In genomic region chr13:32125221-32125621, GRCh38 we compare ENCODE assay signal across 18 cellular contexts.
A peak's percentile ranks its signal among the peaks of the same experiment; 100 is the strongest.
DNase-seq lines count a peak whose midpoint lies in the region; ATAC-seq and TF ChIP-seq lines count a peak whose summit lies in the region.
"Had no signal": no experiment of that assay in that cellular context is flagged by ENCODE, and none has a peak within 500 bp of the region (broad histone marks: within the 10 kb centered on the region; RNA-seq: fewer than 3 reads in every experiment).

No MANE protein-coding gene starts in this region.

- H3K4me1 ChIP-seq in adipocyte (ENCODE audit: control insufficient read depth, insufficient read depth, low read length) (peaks cover 32% of the 10 kb centered on the region), left ventricle myocardium inferior (peaks cover 23% of the 10 kb centered on the region), suprapubic skin (peaks cover 7% of the 10 kb centered on the region), Caco-2 (no peaks in the 10 kb centered on the region)
- H3K4me1 ChIP-seq: transverse colon had no signal

- TF ChIP-seq CTCF in GM10266 (IDR thresholded peaks at IDR 0.05; ENCODE audit: control insufficient read depth, insufficient read depth, low read depth, missing control alignments) (no peak), left ventricle myocardium inferior (IDR thresholded peaks at IDR 0.05; ENCODE audit: borderline replicate concordance) (no peak), suprapubic skin (IDR thresholded peaks at IDR 0.05) (no peak), Caco-2 (IDR thresholded peaks at IDR 0.05; ENCODE audit: insufficient read depth in 1 of 2, low read depth in 1 of 2, low read length in 1 of 2, severe bottlenecking in 1 of 2, unreplicated experiment in 1 of 2) (no peak)

- no peaks in the 10 kb centered on the region for H3K4me1 Mint-ChIP-seq in Caco-2 (ENCODE audit: low read depth, unreplicated experiment)
- H3K4me1 Mint-ChIP-seq: CD4-positive, CD25-positive, alpha-beta regulatory T cell; memory B cell; T-cell had no signal

- H3K4me3 ChIP-seq in adipocyte (ENCODE audit: low read length) = peak overlapping the region; percentile 6
- H3K4me3 ChIP-seq in left ventricle myocardium inferior = no peak overlapping the region
- no peak overlapping the region for H3K4me3 ChIP-seq in suprapubic skin
- H3K4me3 ChIP-seq in Caco-2 (ENCODE audit: low read depth, low read length) = no peak overlapping the region
- H3K4me3 ChIP-seq: transverse colon had no signal

- H3K27me3 Mint-ChIP-seq in Caco-2 (ENCODE audit: insufficient read depth, unreplicated experiment) = no peaks in the 10 kb centered on the region
- H3K27me3 Mint-ChIP-seq: dendritic cell treated with granulocyte-macrophage colony-stimulating factor and Interleukin-4, amounts not matched to agents 40 ng/mL and 50 ng/mL, for 4 days; memory B cell; progenitor cell of endocrine pancreas; T-cell had no signal

- H3K27me3 ChIP-seq in adipocyte (replicated peaks; ENCODE audit: control insufficient read depth, insufficient read depth, low read length) (no peaks in the 10 kb centered on the region), left ventricle myocardium inferior (ENCODE audit: low read depth) (no peaks in the 10 kb centered on the region), suprapubic skin (no peaks in the 10 kb centered on the region), Caco-2 (replicated peaks; ENCODE audit: control insufficient read depth, insufficient read depth, low read length) (no peaks in the 10 kb centered on the region)
- H3K27me3 ChIP-seq: transverse colon had no signal

- H3K27ac ChIP-seq in left ventricle myocardium inferior (replicated peaks) (peak overlapping the region; percentile 80), suprapubic skin (peak overlapping the region; percentile 43)

- 52% methylated on average over 2 of the region's 2 CpGs for WGBS in suprapubic skin

- H3K9me3 Mint-ChIP-seq in Caco-2 (ENCODE audit: unreplicated experiment) = peaks cover 19% of the 10 kb centered on the region

- CTCF ChIA-PET in Caco-2 (lab: Charles Lee) = no interaction called here

- intact Hi-C loops in left ventricle myocardium inferior (cut with micrococcal nuclease) = no loop called here
- intact Hi-C loops in Caco-2 (cut with micrococcal nuclease; ENCODE audit: unreplicated experiment) = no loop called here
- intact Hi-C loops in posterior vena cava (cut with DNase I) = no loop called here

- no peak overlapping the region for H3K4me3 Mint-ChIP-seq in Caco-2 (ENCODE audit: unreplicated experiment)
- H3K4me3 Mint-ChIP-seq: CD4-positive, CD25-positive, alpha-beta regulatory T cell; dendritic cell treated with granulocyte-macrophage colony-stimulating factor and Interleukin-4, amounts not matched to agents 40 ng/mL and 50 ng/mL, for 4 days; memory B cell; T-cell had no signal

- no peak overlapping the region for H3K27ac Mint-ChIP-seq in Caco-2 (ENCODE audit: unreplicated experiment)
- H3K27ac Mint-ChIP-seq: CD4-positive, CD25-positive, alpha-beta regulatory T cell; dendritic cell treated with granulocyte-macrophage colony-stimulating factor and Interleukin-4, amounts not matched to agents 40 ng/mL and 50 ng/mL, for 4 days; memory B cell; progenitor cell of endocrine pancreas; T-cell had no signal

- peak; percentile 8 for DNase-seq in GM10266 (ENCODE audit: extremely low spot score)
- DNase-seq in adipocyte (ENCODE audit: low read depth) = peak; percentile 62
- no peak for DNase-seq in left ventricle myocardium inferior
- DNase-seq in suprapubic skin (ENCODE audit: low spot score in 2 of 2) = no peak
- no peak for DNase-seq in Caco-2
- DNase-seq in HT-29 (ENCODE audit: low spot score) = no peak
- no peak for DNase-seq in posterior vena cava (ENCODE audit: low spot score)
- DNase-seq: activated effector memory CD4-positive, alpha-beta T cell treated with Interleukin-2 at 50 U/mL for 16 hours; CD4-positive, CD25-positive, alpha-beta regulatory T cell; head of caudate nucleus; NCI-H1092; NCI-H526; T-cell; transverse colon had no signal

- POLR2A ChIA-PET in Caco-2 (lab: Charles Lee) = no interaction called here

- no TSS peak for BruUV-seq in Caco-2 (replicated peaks; lab: Mats Ljungman, UMichigan)

- no peak for TF ChIP-seq POLR2A in suprapubic skin (IDR thresholded peaks at IDR 0.05)

- peaks cover 3% of the 10 kb centered on the region for H3K9me3 ChIP-seq in adipocyte (ENCODE audit: control insufficient read depth, low read length)
- peaks cover 6% of the 10 kb centered on the region for H3K9me3 ChIP-seq in left ventricle myocardium inferior (replicated peaks)
- no peaks in the 10 kb centered on the region for H3K9me3 ChIP-seq in suprapubic skin
- H3K9me3 ChIP-seq in Caco-2 = no peaks in the 10 kb centered on the region
- H3K9me3 ChIP-seq: transverse colon had no signal

- H3K9ac ChIP-seq in adipocyte (ENCODE audit: low read length) = peak overlapping the region; percentile 24

- ATAC-seq in GM21723 (IDR thresholded peaks at IDR 0.05; ENCODE audit: unreplicated experiment) = no peak
- ATAC-seq: T-cell had no signal

- H3K36me3 ChIP-seq in adipocyte (ENCODE audit: control insufficient read depth, insufficient read depth, low read length, severe bottlenecking) (no peaks in the 10 kb centered on the region), left ventricle myocardium inferior (no peaks in the 10 kb centered on the region), suprapubic skin (no peaks in the 10 kb centered on the region), Caco-2 (ENCODE audit: control insufficient read depth, insufficient read depth, low read length) (no peaks in the 10 kb centered on the region)
- H3K36me3 ChIP-seq: transverse colon had no signal

- no peak for TF ChIP-seq EP300 in suprapubic skin (IDR thresholded peaks at IDR 0.05)

- no peaks in the 10 kb centered on the region for H3K36me3 Mint-ChIP-seq in Caco-2 (ENCODE audit: insufficient read depth, unreplicated experiment)

Comparison
In these comparisons a context has a peak if more than half of its experiments do, and no peak if none do; other contexts are left out.
1. DNase-seq: peak in GM10266 (single experiment) and adipocyte (single experiment); none in left ventricle myocardium inferior (single experiment), suprapubic skin (0 of 2), Caco-2 (0 of 2), HT-29 (single experiment) and posterior vena cava (single experiment).